In genomic region chr2:23905155-23905554, GRCh38 we compare ENCODE assay signal across 17 cellular contexts. TPM values are rescaled to one million over a fixed set of nuclear protein-coding genes. Genes with fewer than 3 reads are reported as not detected.
DNase-seq lines count a peak whose midpoint lies in the region; ATAC-seq and TF ChIP-seq lines count a peak whose summit lies in the region.
"Had no signal": no experiment of that assay in that cellular context is flagged by ENCODE, and none has a peak within 500 bp of the region (broad histone marks: within the 10 kb centered on the region; RNA-seq: fewer than 3 reads in every experiment).

No MANE protein-coding gene starts in this region.

- peaks cover 69% of the 10 kb centered on the region for H3K79me2 ChIP-seq in smooth muscle cell (ENCODE audit: low read depth)

- no peaks in the 10 kb centered on the region for H3K36me3 Mint-ChIP-seq in activated CD8-positive, alpha-beta T cell treated with anti-CD3 and anti-CD28 coated beads for 36 hours (ENCODE audit: low read depth)
- H3K36me3 Mint-ChIP-seq in activated CD8-positive, alpha-beta T cell treated with anti-CD3 and anti-CD28 coated beads, Interleukin-2, amount 10 ng/mL, durations not matched to agents 7 days and 5 days (ENCODE audit: low read depth): peaks cover 8% of the 10 kb centered on the region
- H3K36me3 Mint-ChIP-seq: activated CD4-positive, alpha-beta memory T cell treated with anti-CD3 and anti-CD28 coated beads for 36 hours had no signal

- no peak overlapping the region for H3K4me2 ChIP-seq in smooth muscle cell

- peaks cover 54% of the 10 kb centered on the region for H4K20me1 ChIP-seq in smooth muscle cell (ENCODE audit: low read depth)

- H3K4me1 Mint-ChIP-seq in activated CD8-positive, alpha-beta T cell treated with anti-CD3 and anti-CD28 coated beads for 36 hours (ENCODE audit: low read depth): peaks cover 44% of the 10 kb centered on the region
- peaks cover 7% of the 10 kb centered on the region for H3K4me1 Mint-ChIP-seq in activated CD8-positive, alpha-beta T cell treated with anti-CD3 and anti-CD28 coated beads, Interleukin-2, amount 10 ng/mL, durations not matched to agents 7 days and 5 days (ENCODE audit: low read depth)

- H3K9me3 Mint-ChIP-seq in activated CD8-positive, alpha-beta T cell treated with anti-CD3 and anti-CD28 coated beads for 36 hours: peaks cover 1% of the 10 kb centered on the region
- no peaks in the 10 kb centered on the region for H3K9me3 Mint-ChIP-seq in activated CD8-positive, alpha-beta T cell treated with anti-CD3 and anti-CD28 coated beads, Interleukin-2, amount 10 ng/mL, durations not matched to agents 7 days and 5 days (ENCODE audit: insufficient read depth)
- H3K9me3 Mint-ChIP-seq: activated CD4-positive, alpha-beta memory T cell treated with anti-CD3 and anti-CD28 coated beads for 36 hours; CD4-positive, alpha-beta T cell; stimulated activated naive B cell treated with anti-CD40 and anti-IgM and Interleukin-4, amounts not matched to agents 10 μg/mL and 1 μg/mL and 100 μg/mL, for 72 hours had no signal

- DNase-seq in activated CD8-positive, alpha-beta T cell treated with anti-CD3 and anti-CD28 coated beads for 36 hours: no peak
- no peak for DNase-seq in activated CD8-positive, alpha-beta T cell treated with anti-CD3 and anti-CD28 coated beads, Interleukin-2, amount 10 ng/mL, durations not matched to agents 7 days and 5 days
- DNase-seq in RPMI7951 (ENCODE audit: low read depth): peak; percentile 18
- peak; percentile 11 to 12 for DNase-seq in erythroblast (lab: John Stamatoyannopoulos, UW)
- DNase-seq in smooth muscle cell (lab: John Stamatoyannopoulos, UW; ENCODE audit: unreplicated experiment): no peak
- DNase-seq in NCI-H187 (lab: John Stamatoyannopoulos, UW): no peak
- DNase-seq in NK-92 treated with Interleukin-12 subunit alpha and Interleukin-12 subunit beta, amount 100 ng/mL, for 24 hours (lab: John Stamatoyannopoulos, UW): no peak
- DNase-seq: activated CD4-positive, alpha-beta memory T cell treated with anti-CD3 and anti-CD28 coated beads for 36 hours; CD4-positive, alpha-beta T cell; head of caudate nucleus; KG1; NCI-H187 treated with DMSO at 0.1 percent for 48 hours; NCI-H510A treated with DMSO at 0.1 percent for 48 hours; small intestine; stimulated activated naive B cell treated with anti-CD40 and anti-IgM and Interleukin-4, amounts not matched to agents 10 μg/mL and 1 μg/mL and 100 μg/mL, for 72 hours had no signal

- no peak for TF ChIP-seq POLR2A in erythroblast (IDR thresholded peaks at IDR 0.05; ENCODE audit: low read length)

- TF ChIP-seq CTCF in activated CD8-positive, alpha-beta T cell treated with anti-CD3 and anti-CD28 coated beads for 36 hours (IDR thresholded peaks at IDR 0.05): no peak
- TF ChIP-seq CTCF in smooth muscle cell (IDR thresholded peaks at IDR 0.05; ENCODE audit: borderline replicate concordance, insufficient read depth, poor library complexity, severe bottlenecking): no peak

- no peak overlapping the region for H3K4me3 ChIP-seq in smooth muscle cell

- H3K27ac Mint-ChIP-seq in activated CD8-positive, alpha-beta T cell treated with anti-CD3 and anti-CD28 coated beads for 36 hours: no peak overlapping the region
- no peak overlapping the region for H3K27ac Mint-ChIP-seq in activated CD8-positive, alpha-beta T cell treated with anti-CD3 and anti-CD28 coated beads, Interleukin-2, amount 10 ng/mL, durations not matched to agents 7 days and 5 days
- H3K27ac Mint-ChIP-seq: activated CD4-positive, alpha-beta memory T cell treated with anti-CD3 and anti-CD28 coated beads for 36 hours; CD4-positive, alpha-beta T cell; stimulated activated naive B cell treated with anti-CD40 and anti-IgM and Interleukin-4, amounts not matched to agents 10 μg/mL and 1 μg/mL and 100 μg/mL, for 72 hours; type B pancreatic cell had no signal

- no peaks in the 10 kb centered on the region for H3K27me3 ChIP-seq in smooth muscle cell (ENCODE audit: low read depth)

- H2AFZ ChIP-seq in smooth muscle cell (ENCODE audit: low read depth): no peak overlapping the region

- 44% methylated on average over 2 of the region's 2 CpGs for WGBS in smooth muscle cell (ENCODE audit: low lambda C conversion rate)

- CTCF ChIA-PET in activated CD8-positive, alpha-beta T cell treated with anti-CD3 and anti-CD28 coated beads for 36 hours (lab: Charles Lee): interaction anchor here (0.9 to 1.1 kb wide), 2 partner anchors 20 to 21 kb away, joined by 3 read pairs; no protein-coding TSS in a partner anchor
- CTCF ChIA-PET in activated CD8-positive, alpha-beta T cell treated with anti-CD3 and anti-CD28 coated beads, Interleukin-2, amount 10 ng/mL, durations not matched to agents 7 days and 5 days (lab: Charles Lee): interaction anchor here (1.4 kb wide), 1 partner anchor 22 kb away, joined by 4 read pairs; the partner anchor contains the start of gene ATAD2B

- POLR2A ChIA-PET in activated CD8-positive, alpha-beta T cell treated with anti-CD3 and anti-CD28 coated beads for 36 hours (lab: Charles Lee): interaction anchor here (0.9 to 1.5 kb wide), 4 partner anchors 13 to 179 kb away, joined by 3 to 5 read pairs (median 3); no protein-coding TSS in a partner anchor
- POLR2A ChIA-PET in activated CD8-positive, alpha-beta T cell treated with anti-CD3 and anti-CD28 coated beads, Interleukin-2, amount 10 ng/mL, durations not matched to agents 7 days and 5 days (lab: Charles Lee): no interaction called here

- no peak overlapping the region for H3K4me3 Mint-ChIP-seq in activated CD8-positive, alpha-beta T cell treated with anti-CD3 and anti-CD28 coated beads for 36 hours
- no peak overlapping the region for H3K4me3 Mint-ChIP-seq in activated CD8-positive, alpha-beta T cell treated with anti-CD3 and anti-CD28 coated beads, Interleukin-2, amount 10 ng/mL, durations not matched to agents 7 days and 5 days
- H3K4me3 Mint-ChIP-seq: activated CD4-positive, alpha-beta memory T cell treated with anti-CD3 and anti-CD28 coated beads for 36 hours; CD4-positive, alpha-beta T cell; stimulated activated naive B cell treated with anti-CD40 and anti-IgM and Interleukin-4, amounts not matched to agents 10 μg/mL and 1 μg/mL and 100 μg/mL, for 72 hours; type B pancreatic cell had no signal

- H3K27ac ChIP-seq in smooth muscle cell (ENCODE audit: low read depth): peak overlapping the region; percentile 44

- H3K9ac ChIP-seq in smooth muscle cell (ENCODE audit: low read depth): no peak overlapping the region

- intact Hi-C loops in activated CD8-positive, alpha-beta T cell treated with anti-CD3 and anti-CD28 coated beads for 36 hours (cut with micrococcal nuclease): no loop called here

- H3K36me3 ChIP-seq in smooth muscle cell (ENCODE audit: low read depth): no peaks in the 10 kb centered on the region

- no peaks in the 10 kb centered on the region for H3K27me3 Mint-ChIP-seq in activated CD8-positive, alpha-beta T cell treated with anti-CD3 and anti-CD28 coated beads for 36 hours
- H3K27me3 Mint-ChIP-seq in activated CD8-positive, alpha-beta T cell treated with anti-CD3 and anti-CD28 coated beads, Interleukin-2, amount 10 ng/mL, durations not matched to agents 7 days and 5 days (ENCODE audit: low read depth): no peaks in the 10 kb centered on the region
- H3K27me3 Mint-ChIP-seq: activated CD4-positive, alpha-beta memory T cell treated with anti-CD3 and anti-CD28 coated beads for 36 hours; CD4-positive, alpha-beta T cell; stimulated activated naive B cell treated with anti-CD40 and anti-IgM and Interleukin-4, amounts not matched to agents 10 μg/mL and 1 μg/mL and 100 μg/mL, for 72 hours; type B pancreatic cell had no signal

- peak; percentile 13 for ATAC-seq in activated CD8-positive, alpha-beta T cell treated with anti-CD3 and anti-CD28 coated beads for 36 hours
- no peak for ATAC-seq in activated CD8-positive, alpha-beta T cell treated with anti-CD3 and anti-CD28 coated beads, Interleukin-2, amount 10 ng/mL, durations not matched to agents 7 days and 5 days
- no peak for ATAC-seq in HG03025 (IDR thresholded peaks at IDR 0.05; ENCODE audit: low FRiP score, unreplicated experiment)
- ATAC-seq: stimulated activated naive B cell treated with anti-CD40 and anti-IgM and Interleukin-4, amounts not matched to agents 10 μg/mL and 1 μg/mL and 100 μg/mL, for 72 hours had no signal

- no peaks in the 10 kb centered on the region for H3K9me3 ChIP-seq in smooth muscle cell (replicated peaks; ENCODE audit: low read depth)

- H3K4me1 ChIP-seq in smooth muscle cell (ENCODE audit: low read depth): peaks cover 15% of the 10 kb centered on the region

- H3F3A ChIP-seq in smooth muscle cell (ENCODE audit: low read depth): no peaks in the 10 kb centered on the region

RNA-seq across cellular contexts. Expression of gene ATAD2B, which starts 21.8 kb away (rescaled TPM):
- total RNA-seq in activated CD8-positive, alpha-beta T cell treated with anti-CD3 and anti-CD28 coated beads for 36 hours: 10 to 100 TPM; 12.5 to 13.2 TPM
- total RNA-seq in activated CD8-positive, alpha-beta T cell treated with anti-CD3 and anti-CD28 coated beads, Interleukin-2, amount 10 ng/mL, durations not matched to agents 7 days and 5 days: 10 to 100 TPM; 28.2 to 32.0 TPM
- 6.0 and 7.6 TPM in 2 replicates for total RNA-seq in RPMI7951 (2014; rRNA removed; shearing (Covaris generic))
- total RNA-seq in smooth muscle cell: 17.5 and 19.1 TPM in 2 replicates
- polyA plus RNA-seq in smooth muscle cell: 6.2 and 8.3 TPM in 2 replicates

RNA-seq across cellular contexts. Expression of gene UBXN2A, which starts 35.1 kb away (rescaled TPM):
- total RNA-seq in activated CD8-positive, alpha-beta T cell treated with anti-CD3 and anti-CD28 coated beads for 36 hours: 10 to 100 TPM; 11.1 to 11.2 TPM
- total RNA-seq in activated CD8-positive, alpha-beta T cell treated with anti-CD3 and anti-CD28 coated beads, Interleukin-2, amount 10 ng/mL, durations not matched to agents 7 days and 5 days: 10 to 100 TPM; 13.0 to 14.3 TPM
- total RNA-seq in RPMI7951 (2014; rRNA removed; shearing (Covaris generic)): 19.6 and 24.2 TPM in 2 replicates
- total RNA-seq in smooth muscle cell: 21.6 and 26.0 TPM in 2 replicates
- polyA plus RNA-seq in smooth muscle cell: 15.5 and 19.1 TPM in 2 replicates

Comparison
In these comparisons a context has a peak if more than half of its experiments do, and no peak if none do; other contexts are left out.
1. DNase-seq: peak in RPMI7951 (single experiment) and erythroblast (2 of 2); none in activated CD8-positive, alpha-beta T cell treated with anti-CD3 and anti-CD28 coated beads for 36 hours (single experiment), activated CD8-positive, alpha-beta T cell treated with anti-CD3 and anti-CD28 coated beads, Interleukin-2, amount 10 ng/mL, durations not matched to agents 7 days and 5 days (single experiment), smooth muscle cell (single experiment), NCI-H187 (0 of 2) and NK-92 treated with Interleukin-12 subunit alpha and Interleukin-12 subunit beta, amount 100 ng/mL, for 24 hours (single experiment).